In genomic region chr3:171290680-171291079, GRCh38 we compare ENCODE assay signal across 15 cellular contexts.
"Had no signal": no experiment of that assay in that cellular context is flagged by ENCODE, and none has a peak within 500 bp of the region (broad histone marks: within the 10 kb centered on the region; RNA-seq: fewer than 3 reads in every experiment).

No MANE protein-coding gene starts in this region.

- H3K27me3 ChIP-seq: colonic mucosa, dorsolateral prefrontal cortex, heart left ventricle, stomach had no signal

- FAIRE-seq: frontal cortex, small intestine had no signal

- DNase-seq: colonic mucosa; dorsolateral prefrontal cortex; effector CD8-positive, alpha-beta T cell; heart left ventricle; hippocampal formation; mammary epithelial cell; natural killer cell; right cardiac atrium; small intestine; stimulated activated CD4-positive, alpha-beta T cell treated with anti-CD3 and anti-CD28 coated beads, Interleukin-12 subunit alpha, Interleukin-12 subunit beta, amount 100 ng/mL, for 4 hours; stimulated activated naive CD4-positive, alpha-beta T cell; stomach had no signal

- H3K36me3 ChIP-seq: colonic mucosa, heart left ventricle, stomach had no signal

- H3K36me3 Mint-ChIP-seq: natural killer cell had no signal

- H3K4me3 Mint-ChIP-seq: natural killer cell, neural crest cell had no signal

- H3K27ac Mint-ChIP-seq: natural killer cell had no signal

- H3K27ac ChIP-seq: colonic mucosa, dorsolateral prefrontal cortex, heart left ventricle, stomach had no signal

- H3K9me3 Mint-ChIP-seq: natural killer cell, neural crest cell had no signal

- H3K9me3 ChIP-seq: colonic mucosa, heart left ventricle, stomach had no signal

- ATAC-seq: esophagus mucosa, heart left ventricle, natural killer cell, right cardiac atrium had no signal

- H3K4me1 ChIP-seq: colonic mucosa had no signal

- H3K4me3 ChIP-seq: colonic mucosa, dorsolateral prefrontal cortex, heart left ventricle, stomach had no signal
